In genomic region chr14:91279354-91279753, GRCh38 we compare ENCODE assay signal across 17 cellular contexts. TPM values are rescaled to one million over a fixed set of nuclear protein-coding genes. Genes with fewer than 3 reads are reported as not detected.
A peak's percentile ranks its signal among the peaks of the same experiment; 100 is the strongest.
DNase-seq lines count a peak whose midpoint lies in the region; ATAC-seq and TF ChIP-seq lines count a peak whose summit lies in the region.
"Had no signal": no experiment of that assay in that cellular context is flagged by ENCODE, and none has a peak within 500 bp of the region (broad histone marks: within the 10 kb centered on the region; RNA-seq: fewer than 3 reads in every experiment).

No MANE protein-coding gene starts in this region.

- H3K4me3 Mint-ChIP-seq in activated naive CD4-positive, alpha-beta T cell treated with anti-CD3 and anti-CD28 coated beads for 36 hours: no peak overlapping the region
- H3K4me3 Mint-ChIP-seq in activated T-helper 17 cell treated with anti-CD3 and anti-CD28 coated beads, Interleukin-2, amount 50 U/mL, for 72 hours: no peak overlapping the region
- no peak overlapping the region for H3K4me3 Mint-ChIP-seq in progenitor cell of endocrine pancreas (ENCODE audit: low read depth)

- peaks cover 40% of the 10 kb centered on the region for H3K36me3 Mint-ChIP-seq in activated naive CD4-positive, alpha-beta T cell treated with anti-CD3 and anti-CD28 coated beads for 36 hours (ENCODE audit: low read depth)
- H3K36me3 Mint-ChIP-seq in activated T-helper 17 cell treated with anti-CD3 and anti-CD28 coated beads, Interleukin-2, amount 50 U/mL, for 72 hours (ENCODE audit: low read depth): peaks cover 97% of the 10 kb centered on the region
- H3K36me3 Mint-ChIP-seq in progenitor cell of endocrine pancreas (ENCODE audit: insufficient read depth): peaks cover 22% of the 10 kb centered on the region

- H3K27ac Mint-ChIP-seq in activated naive CD4-positive, alpha-beta T cell treated with anti-CD3 and anti-CD28 coated beads for 36 hours: peak overlapping the region; percentile 13
- peak overlapping the region; percentile 50 for H3K27ac Mint-ChIP-seq in activated T-helper 17 cell treated with anti-CD3 and anti-CD28 coated beads, Interleukin-2, amount 50 U/mL, for 72 hours
- peak overlapping the region; percentile 45 for H3K27ac Mint-ChIP-seq in progenitor cell of endocrine pancreas

- CTCF ChIA-PET in activated naive CD4-positive, alpha-beta T cell treated with anti-CD3 and anti-CD28 coated beads for 36 hours (lab: Charles Lee): interaction anchor here (1.1 to 5.8 kb wide), 2 partner anchors 85 to 102 kb away, joined by 6 to 34 read pairs; no protein-coding TSS in a partner anchor
- CTCF ChIA-PET in HEK293 (lab: Yijun Ruan, JAX): interaction anchor here (1.1 to 1.2 kb wide), 2 partner anchors 102 to 106 kb away, joined by 3 to 5 read pairs; no protein-coding TSS in a partner anchor

- H3K36me3 ChIP-seq in HEK293 (ENCODE audit: control insufficient read depth in 2 of 2, insufficient read depth in 1 of 2, low read length in 2 of 2) (peaks cover 5 to 52% of the 10 kb centered on the region in 2 experiments), thyroid gland (no peaks in the 10 kb centered on the region)
- H3K36me3 ChIP-seq: SJCRH30 had no signal

- H3K27me3 ChIP-seq in thyroid gland: no peaks in the 10 kb centered on the region
- H3K27me3 ChIP-seq: SJCRH30 had no signal

- H3K4me1 ChIP-seq in HEK293 (ENCODE audit: control insufficient read depth, insufficient read depth, low read length) (peaks cover 7% of the 10 kb centered on the region), thyroid gland (peaks cover 0 to 2% of the 10 kb centered on the region in 2 donors)
- H3K4me1 ChIP-seq: SJCRH30 had no signal

- POLR2A ChIA-PET in HEK293 (lab: Yijun Ruan, JAX): no interaction called here

- no peaks in the 10 kb centered on the region for H3K9me3 Mint-ChIP-seq in activated naive CD4-positive, alpha-beta T cell treated with anti-CD3 and anti-CD28 coated beads for 36 hours
- H3K9me3 Mint-ChIP-seq in activated T-helper 17 cell treated with anti-CD3 and anti-CD28 coated beads, Interleukin-2, amount 50 U/mL, for 72 hours: no peaks in the 10 kb centered on the region
- no peaks in the 10 kb centered on the region for H3K9me3 Mint-ChIP-seq in progenitor cell of endocrine pancreas (ENCODE audit: low read depth)
- H3K9me3 Mint-ChIP-seq: CD8-positive, alpha-beta memory T cell had no signal

- intact Hi-C loops in activated naive CD4-positive, alpha-beta T cell treated with anti-CD3 and anti-CD28 coated beads for 36 hours (cut with micrococcal nuclease): no loop called here
- intact Hi-C loops in thyroid gland (cut with DNase I): no loop called here

- H3K27ac ChIP-seq in HEK293 (ENCODE audit: extremely low read depth, low read depth, low read length): no peak overlapping the region
- H3K27ac ChIP-seq in thyroid gland: no peak overlapping the region
- H3K27ac ChIP-seq: GM23248, HL-60, SJCRH30 had no signal

- ATAC-seq in activated T-helper 17 cell treated with anti-CD3 and anti-CD28 coated beads, Interleukin-2, amount 50 U/mL, for 72 hours (replicated peaks): no peak
- ATAC-seq: HCT116 had no signal

- TF ChIP-seq POLR2A in thyroid gland (IDR thresholded peaks at IDR 0.05): no peak

- TF ChIP-seq CTCF in HEK293 (tag by site-specific recombination; IDR thresholded peaks at IDR 0.05): no peak
- no peak for TF ChIP-seq CTCF in progenitor cell of endocrine pancreas (IDR thresholded peaks at IDR 0.05; ENCODE audit: unreplicated experiment)
- no peak for TF ChIP-seq CTCF in thyroid gland (IDR thresholded peaks at IDR 0.05)

- H3K4me1 Mint-ChIP-seq in activated naive CD4-positive, alpha-beta T cell treated with anti-CD3 and anti-CD28 coated beads for 36 hours (ENCODE audit: low read depth): no peaks in the 10 kb centered on the region
- H3K4me1 Mint-ChIP-seq in activated T-helper 17 cell treated with anti-CD3 and anti-CD28 coated beads, Interleukin-2, amount 50 U/mL, for 72 hours: no peaks in the 10 kb centered on the region
- peaks cover 5% of the 10 kb centered on the region for H3K4me1 Mint-ChIP-seq in progenitor cell of endocrine pancreas (ENCODE audit: low read depth)

- DNase-seq in activated naive CD4-positive, alpha-beta T cell treated with anti-CD3 and anti-CD28 coated beads for 36 hours: no peak
- DNase-seq in activated naive CD4-positive, alpha-beta T cell treated with Interleukin-2 at 50 U/mL for 16 hours: no peak
- DNase-seq in progenitor cell of endocrine pancreas (ENCODE audit: low spot score, unreplicated experiment) (no peak), CD1c-positive myeloid dendritic cell (ENCODE audit: extremely low spot score) (no peak), D341Med (ENCODE audit: low spot score) (no peak), thyroid gland (no peak)
- DNase-seq: CD8-positive, alpha-beta memory T cell; GF-D8; GM23248; NCI-H1930; NCI-H446; OCI-M1; SJCRH30 had no signal

- H3K9me3 ChIP-seq in HEK293 (ENCODE audit: control insufficient read depth, insufficient read depth, low read depth, low read length) (no peaks in the 10 kb centered on the region), thyroid gland (no peaks in the 10 kb centered on the region)
- H3K9me3 ChIP-seq: SJCRH30 had no signal

- H3K27me3 Mint-ChIP-seq in activated naive CD4-positive, alpha-beta T cell treated with anti-CD3 and anti-CD28 coated beads for 36 hours (ENCODE audit: low read depth): no peaks in the 10 kb centered on the region
- no peaks in the 10 kb centered on the region for H3K27me3 Mint-ChIP-seq in activated T-helper 17 cell treated with anti-CD3 and anti-CD28 coated beads, Interleukin-2, amount 50 U/mL, for 72 hours
- H3K27me3 Mint-ChIP-seq in progenitor cell of endocrine pancreas: no peaks in the 10 kb centered on the region

- no peak overlapping the region for H3K4me3 ChIP-seq in HEK293 (ENCODE audit: low read depth, low read length)
- H3K4me3 ChIP-seq in thyroid gland (replicated peaks in 1 of 3): no peak overlapping the region
- H3K4me3 ChIP-seq: GM23248, SJCRH30 had no signal

- 94 to 97% methylated on average over 10 of the region's 10 CpGs for WGBS in thyroid gland, 2 donors

TF ChIP-seq in HEK293, 187 proteins besides CTCF, POLR2A, EP300 and RAD21:
- TF ChIP-seq ZEB2 (tag by site-specific recombination; IDR thresholded peaks at IDR 0.05) (no peak), ZNF449 (tag by site-specific recombination; IDR thresholded peaks at IDR 0.05) (0 out of 2 replicates have a peak, but pooled peaks have one; percentile 31), HOXA7 (CRISPR knock-in tag; IDR thresholded peaks at IDR 0.05; ENCODE audit: borderline replicate concordance) (no peak), ZNF37A (tag by site-specific recombination; IDR thresholded peaks at IDR 0.05) (no peak)

RNA-seq across cellular contexts. Expression of gene GPR68, which starts 34.9 kb away (rescaled TPM):
- 1 to 10 TPM; 1.2 to 1.3 TPM for total RNA-seq in activated naive CD4-positive, alpha-beta T cell treated with anti-CD3 and anti-CD28 coated beads for 36 hours
- total RNA-seq in activated T-helper 17 cell treated with anti-CD3 and anti-CD28 coated beads, Interleukin-2, amount 50 U/mL, for 72 hours: 10 to 100 TPM; 36.8 to 44.8 TPM
- total RNA-seq in progenitor cell of endocrine pancreas (0.31 and 0.87 TPM in 2 replicates), thyroid gland (under 1 TPM in 3 of 4 donors, not detected in 1; 0.13 to 0.73 (median 0.42) TPM)
- total RNA-seq: SJCRH30 had no signal

Comparison
In these comparisons a context has a peak if more than half of its experiments do, and no peak if none do; other contexts are left out.
1. RNA of gene GPR68, which starts 34.9 kb away (total RNA-seq): 36.8 to 44.8 TPM in activated T-helper 17 cell treated with anti-CD3 and anti-CD28 coated beads, Interleukin-2, amount 50 U/mL, for 72 hours; 1.2 to 1.3 TPM in activated naive CD4-positive, alpha-beta T cell treated with anti-CD3 and anti-CD28 coated beads for 36 hours, 0.13 to 0.73 TPM in thyroid gland and 0.31 to 0.87 TPM in progenitor cell of endocrine pancreas; every median in the first group is over 10 times any median in the second.
2. Peak in every context shown above with its lines, with median percentiles within 50 percentile points of each other: H3K27ac Mint-ChIP-seq.